8 cellular contexts compared by ENCODE assay signal in genomic region chr1:87334351-87335174, GRCh38. TPM values are rescaled to one million over a fixed set of nuclear protein-coding genes. Genes with fewer than 3 reads are reported as not detected.
DNase-seq lines count a peak whose midpoint lies in the region; ATAC-seq and TF ChIP-seq lines count a peak whose summit lies in the region.

No MANE protein-coding gene starts in this region.

- H3K4me3 Mint-ChIP-seq in HFFc6 = peak overlapping the region; percentile 95

- H3K27me3 Mint-ChIP-seq in HFFc6 (ENCODE audit: insufficient read depth) = no peaks in the 10 kb centered on the region; the same call in none of the 2 replicates

- peaks cover 39% of the 10 kb centered on the region for H3K36me3 Mint-ChIP-seq in HFFc6 (ENCODE audit: low read depth)

- H3K27ac Mint-ChIP-seq in HFFc6 = peak overlapping the region; percentile 94

- H3K9me3 Mint-ChIP-seq in HFFc6 = no peaks in the 10 kb centered on the region

- ATAC-seq in lung (ENCODE audit: insufficient read depth, low FRiP score) = peak; percentile 5
- ATAC-seq in thoracic aorta (ENCODE audit: insufficient number of reproducible peaks, low FRiP score, low read depth) = no peak

- H3K4me1 Mint-ChIP-seq in HFFc6 (ENCODE audit: low read depth) = peaks cover 72% of the 10 kb centered on the region

- H3K27me3 ChIP-seq in lung (ENCODE audit: control insufficient read depth, insufficient read depth) (no peaks in the 10 kb centered on the region), thoracic aorta (replicated peaks; ENCODE audit: insufficient read depth) (no peaks in the 10 kb centered on the region)

- 22 to 29% methylated on average over 27 to 28 of the region's 28 CpGs for WGBS in lung, 2 donors

- H3K27ac ChIP-seq in coronary artery (peak overlapping the region; percentile 57 to 84), lung (ENCODE audit: low read depth in 1 of 2, low read length in 1 of 2) (peak overlapping the region; percentile 75 to 86), thoracic aorta (peak overlapping the region; percentile 74 to 99)

- DNase-seq in ELR (ENCODE audit: low read depth) (peak; percentile 49), HFFc6 (peak; percentile 24), RPMI7951 (ENCODE audit: low read depth) (peak; percentile 60), coronary artery (ENCODE audit: low spot score) (no peak), lung (ENCODE audit: low spot score) (no peak), thoracic aorta (ENCODE audit: low spot score) (no peak), glomerular visceral epithelial cell (ENCODE audit: extremely low spot score) (no peak), NCI-H1694 treated with DMSO at 0.1 percent for 48 hours (lab: John Stamatoyannopoulos, UW) (no peak)

- TF ChIP-seq CTCF in HFFc6 (IDR thresholded peaks at IDR 0.05) = peak; percentile 19; the same call in 1 of the 2 replicates
- TF ChIP-seq CTCF in coronary artery (IDR thresholded peaks at IDR 0.05) = no peak
- TF ChIP-seq CTCF in lung (IDR thresholded peaks at IDR 0.05; ENCODE audit: control extremely low read depth, extremely low read depth) = no peak
- TF ChIP-seq CTCF in thoracic aorta (IDR thresholded peaks at IDR 0.05) = no peak

- peaks cover 0 to 3% of the 10 kb centered on the region in 2 donors for H3K36me3 ChIP-seq in lung (ENCODE audit: control insufficient read depth in 2 of 2, insufficient read depth in 2 of 2, low read length in 2 of 2)
- H3K36me3 ChIP-seq in thoracic aorta = no peaks in the 10 kb centered on the region

- H3K4me1 ChIP-seq in lung (ENCODE audit: control insufficient read depth in 2 of 2, insufficient read depth in 2 of 2, low read length in 2 of 2) = peaks cover 11 to 18% of the 10 kb centered on the region in 2 donors
- H3K4me1 ChIP-seq in thoracic aorta (ENCODE audit: control insufficient read depth in 1 of 2, low read depth in 2 of 2) = peaks cover 20 to 63% of the 10 kb centered on the region in 2 donors

- H3K4me3 ChIP-seq in coronary artery (peak overlapping the region; percentile 94), lung (peak overlapping the region; percentile 68), thoracic aorta (peak overlapping the region; percentile 97)

- no peaks in the 10 kb centered on the region for H3K9me3 ChIP-seq in lung (ENCODE audit: control insufficient read depth in 2 of 2, insufficient read depth in 1 of 2, low read length in 1 of 2)
- H3K9me3 ChIP-seq in thoracic aorta = no peaks in the 10 kb centered on the region

RNA-seq across cellular contexts. Expression of gene LMO4, which starts 5.9 kb away (rescaled TPM):
- 10 to 100 TPM; 33.1 to 43.4 (median 38.3) TPM for total RNA-seq in HFFc6 (2021; fragmentation: NEBNext Ultra II Directional; extraction: Animal tissue kit (Norgen Biotek cat#: 25700))
- total RNA-seq in RPMI7951 (2014; rRNA removed; shearing (Covaris generic)) = 86.1 and 92.4 TPM in 2 replicates
- 10 to 100 TPM; 67.4 to 96.4 TPM for total RNA-seq in lung
- 10 to 100 TPM; 35.7 to 41.9 TPM for polyA plus RNA-seq in lung
- total RNA-seq in thoracic aorta = 10 to 100 TPM; 31.5 to 46.6 TPM

Comparison
In these comparisons a context has a peak if more than half of its experiments do, and no peak if none do; other contexts are left out.
1. DNase-seq: peak in ELR (single experiment), HFFc6 (single experiment) and RPMI7951 (single experiment); none in coronary artery (single experiment), lung (single experiment), thoracic aorta (single experiment), glomerular visceral epithelial cell (single experiment) and NCI-H1694 treated with DMSO at 0.1 percent for 48 hours (single experiment).
2. Peak in every context shown above with its lines, with median percentiles within 50 percentile points of each other: H3K27ac ChIP-seq and H3K4me3 ChIP-seq.